Comparison of ENCODE assay signal across 9 cellular contexts in the genomic region with DNA sequence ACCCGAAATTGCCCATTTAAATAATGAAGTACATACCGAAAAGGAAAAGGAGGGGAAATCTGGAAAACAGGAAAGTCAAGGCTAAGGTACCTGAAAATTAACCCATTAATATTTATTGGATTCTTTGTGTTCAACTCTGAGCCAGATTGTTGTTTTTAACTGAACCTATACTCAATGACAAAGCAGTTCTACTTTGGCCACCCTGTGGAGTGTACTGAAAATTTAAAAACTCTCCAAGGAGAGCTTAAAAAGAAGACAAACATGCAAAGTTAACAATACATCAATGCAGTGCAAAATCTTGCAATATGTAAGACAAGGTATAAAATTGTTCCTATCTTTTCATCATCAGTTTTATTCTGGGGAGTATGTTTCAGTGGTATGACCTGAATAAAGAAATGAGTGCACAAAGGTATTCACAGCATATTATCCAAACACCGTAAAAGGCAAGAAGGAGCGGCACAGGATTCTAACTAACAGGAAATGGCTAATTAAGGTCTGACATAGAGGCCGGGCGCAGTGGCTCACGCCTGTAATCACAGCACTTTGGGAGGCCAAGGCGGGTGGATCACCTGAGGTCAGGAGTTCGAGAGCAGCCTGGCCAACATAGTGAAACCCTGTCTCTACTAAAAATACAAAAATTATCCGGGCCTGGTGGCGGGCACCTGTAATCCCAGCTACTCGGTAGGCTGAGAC. TPM values are rescaled to one million over a fixed set of nuclear protein-coding genes. Genes with fewer than 3 reads are reported as not detected.
DNase-seq lines count a peak whose midpoint lies in the region; ATAC-seq and TF ChIP-seq lines count a peak whose summit lies in the region.
"Had no signal": no experiment of that assay in that cellular context is flagged by ENCODE, and none has a peak within 500 bp of the region (broad histone marks: within the 10 kb centered on the region; RNA-seq: fewer than 3 reads in every experiment).

No MANE protein-coding gene starts in this region.

- ATAC-seq in heart right ventricle = no peak
- no peak for ATAC-seq in naive thymus-derived CD4-positive, alpha-beta T cell

- H3K4me3 Mint-ChIP-seq in naive thymus-derived CD4-positive, alpha-beta T cell = peak overlapping the region; percentile 89 to 96 (median 94)

- H3K9me3 ChIP-seq in heart right ventricle = peaks cover 0 to 9% (median 0%) of the 10 kb centered on the region in 11 donors
- no peaks in the 10 kb centered on the region for H3K9me3 ChIP-seq in naive thymus-derived CD4-positive, alpha-beta T cell (ENCODE audit: control insufficient read depth in 2 of 3, low read length in 3 of 3)
- no peaks in the 10 kb centered on the region for H3K9me3 ChIP-seq in vagina
- peaks cover 7% of the 10 kb centered on the region for H3K9me3 ChIP-seq in WERI-Rb-1 (ENCODE audit: severe bottlenecking)

- H3K27me3 ChIP-seq in heart right ventricle (peaks cover 0 to 55% (median 18%) of the 10 kb centered on the region in 7 donors), vagina (no peaks in the 10 kb centered on the region), WERI-Rb-1 (ENCODE audit: insufficient read depth, low read depth, severe bottlenecking) (no peaks in the 10 kb centered on the region)
- no peaks in the 10 kb centered on the region for H3K27me3 ChIP-seq in naive thymus-derived CD4-positive, alpha-beta T cell (ENCODE audit: control insufficient read depth in 2 of 2, insufficient read depth in 2 of 2, low read length in 2 of 2)

- peaks cover 0 to 5% (median 0%) of the 10 kb centered on the region in 5 donors for H3K36me3 Mint-ChIP-seq in naive thymus-derived CD4-positive, alpha-beta T cell

- no peak for TF ChIP-seq POLR2A in vagina (IDR thresholded peaks at IDR 0.05)

- intact Hi-C loops in heart right ventricle (cut with DNase I) = no loop called here
- intact Hi-C loops in cardiac septum (cut with DNase I) = no loop called here
- intact Hi-C loops in naive thymus-derived CD4-positive, alpha-beta T cell (cut with micrococcal nuclease) = loop anchor here (2.0 to 10.0 kb wide), 10 partner anchors 75 to 1977 kb away; a partner anchor contains a TSS
- intact Hi-C loops in vagina (cut with DNase I) = no loop called here

- peaks cover 36 to 81% (median 69%) of the 10 kb centered on the region in 7 donors for H3K4me1 Mint-ChIP-seq in naive thymus-derived CD4-positive, alpha-beta T cell

- H3K27ac Mint-ChIP-seq in naive thymus-derived CD4-positive, alpha-beta T cell = peak overlapping the region; percentile 69 to 98 (median 93)

- peaks cover 0 to 22% (median 7%) of the 10 kb centered on the region in 5 donors for H3K27me3 Mint-ChIP-seq in naive thymus-derived CD4-positive, alpha-beta T cell

- WGBS in heart right ventricle, 2 donors = 62 to 76% methylated on average over 12 of the region's 12 CpGs

- H3K4me3 ChIP-seq in heart right ventricle (peak overlapping the region in 7 of 10 donors; percentile 67 to 83 (median 75)), coronary artery (peak overlapping the region; percentile 92), vagina (peak overlapping the region; percentile 83), WERI-Rb-1 (ENCODE audit: low read depth, low read length) (no peak overlapping the region; the same call in 1 of the 2 replicates)
- H3K4me3 ChIP-seq in naive thymus-derived CD4-positive, alpha-beta T cell (ENCODE audit: low read length) = peak overlapping the region; percentile 75

- H3K36me3 ChIP-seq in heart right ventricle (no peaks in the 10 kb centered on the region), vagina (no peaks in the 10 kb centered on the region), WERI-Rb-1 (no peaks in the 10 kb centered on the region; the same call in 1 of the 2 replicates)
- H3K36me3 ChIP-seq in naive thymus-derived CD4-positive, alpha-beta T cell (ENCODE audit: control insufficient read depth in 2 of 3, insufficient read depth in 3 of 3, low read length in 3 of 3) = peaks cover 0 to 8% (median 0%) of the 10 kb centered on the region in 3 experiments

- no peak overlapping the region for H3K27ac ChIP-seq in heart right ventricle
- H3K27ac ChIP-seq in coronary artery = no peak overlapping the region
- H3K27ac ChIP-seq in naive thymus-derived CD4-positive, alpha-beta T cell (ENCODE audit: low read depth, low read length) = peak overlapping the region; percentile 96
- no peak overlapping the region for H3K27ac ChIP-seq in vagina
- no peak overlapping the region for H3K27ac ChIP-seq in WERI-Rb-1

- TF ChIP-seq CTCF in heart right ventricle (IDR thresholded peaks at IDR 0.05) (no peak), coronary artery (IDR thresholded peaks at IDR 0.05) (no peak), vagina (IDR thresholded peaks at IDR 0.05) (no peak), WERI-Rb-1 (IDR thresholded peaks at IDR 0.05; ENCODE audit: low read depth, low read length) (no peak)

- H3K4me1 ChIP-seq in heart right ventricle (peaks cover 0 to 14% (median 9%) of the 10 kb centered on the region in 9 donors), vagina (no peaks in the 10 kb centered on the region)
- H3K4me1 ChIP-seq in naive thymus-derived CD4-positive, alpha-beta T cell (ENCODE audit: control insufficient read depth in 2 of 2, insufficient read depth in 2 of 2, low read length in 2 of 2) = peaks cover 6 to 30% of the 10 kb centered on the region in 2 donors

- no peak for DNase-seq in heart right ventricle
- no peak for DNase-seq in cardiac septum (ENCODE audit: low spot score)
- DNase-seq in coronary artery (ENCODE audit: low spot score) = no peak
- peak in 1 of 9 donors; percentile 25 for DNase-seq in naive thymus-derived CD4-positive, alpha-beta T cell
- no peak for DNase-seq in vagina (ENCODE audit: extremely low spot score in 2 of 2)
- DNase-seq in SKM-1 (lab: John Stamatoyannopoulos, UW; ENCODE audit: unreplicated experiment) = no peak
- no peak for DNase-seq in foreskin melanocyte
- no peak for DNase-seq in WERI-Rb-1
- DNase-seq: NCI-H1048 had no signal

- CTCF ChIA-PET in naive thymus-derived CD4-positive, alpha-beta T cell (lab: Charles Lee) = no interaction called here

- POLR2A ChIA-PET in naive thymus-derived CD4-positive, alpha-beta T cell (lab: Charles Lee) = interaction anchor here (1.4 kb wide), 1 partner anchor 76 kb away, joined by 5 read pairs; a partner anchor contains a TSS

- H3K9me3 Mint-ChIP-seq in naive thymus-derived CD4-positive, alpha-beta T cell = peaks cover 0 to 6% (median 2%) of the 10 kb centered on the region in 11 donors

RNA-seq across cellular contexts. Expression of a gene that starts 1.7 kb away (rescaled TPM):
- total RNA-seq in heart right ventricle = under 1 TPM in 9 of 10 donors, not detected in 1; 0.19 to 0.89 (median 0.31) TPM
- polyA plus RNA-seq in heart right ventricle = under 1 TPM; 0.06 to 0.73 TPM
- 0.35 TPM for total RNA-seq in cardiac septum
- total RNA-seq in naive thymus-derived CD4-positive, alpha-beta T cell = 10 to 100 TPM in 2 of 5 experiments, 1 to 10 TPM in 3; 3.3 to 12.2 (median 4.8) TPM
- polyA plus RNA-seq in naive thymus-derived CD4-positive, alpha-beta T cell = 10 to 100 TPM; 14.0 to 15.1 TPM
- 0.49 TPM for total RNA-seq in vagina

Comparison
In these comparisons a context has a peak if more than half of its experiments do, and no peak if none do; other contexts are left out.
1. intact Hi-C loops: an anchor here in naive thymus-derived CD4-positive, alpha-beta T cell (2.0 to 10.0 kb wide); none called in heart right ventricle, cardiac septum and vagina.